ENCODE assay signal across 1 cellular context in genomic region chr2:74553892-74554820, GRCh38.
TF ChIP-seq lines count a peak whose summit lies in the region.

Gene DOK1, plus strand, starts transcription at chr2:74554720. Its CDS starts 35 bp downstream, at chr2:74554755.
Gene LOXL3, minus strand, starts transcription at chr2:74553942. Its CDS starts 1,308 bp downstream, at chr2:74552634.

TF ChIP-seq in HepG2, 621 proteins besides CTCF, POLR2A, EP300 and RAD21 (continued from another document and continues in another):
- TF ChIP-seq NPAS2 (CRISPR knock-in tag; IDR thresholded peaks at IDR 0.05; ENCODE audit: borderline replicate concordance): 0 out of 2 replicates have a peak, but pooled peaks have one; percentile 34
- TF ChIP-seq ATF3 (CRISPR knock-in tag; IDR thresholded peaks at IDR 0.05): peak; percentile 64
- TF ChIP-seq ELF3 (CRISPR knock-in tag; IDR thresholded peaks at IDR 0.05): no peak
- TF ChIP-seq LCORL (IDR thresholded peaks at IDR 0.05): no peak
- TF ChIP-seq LCORL (CRISPR knock-in tag; IDR thresholded peaks at IDR 0.05): 0 out of 2 replicates have a peak, but pooled peaks have one; percentile 43
- TF ChIP-seq ZNF234 (CRISPR knock-in tag; conservative IDR thresholded peaks at IDR 0.05): no peak
- TF ChIP-seq ZNF878 (CRISPR knock-in tag; IDR thresholded peaks at IDR 0.05): no peak
- no peak for TF ChIP-seq GLI4 (CRISPR knock-in tag; IDR thresholded peaks at IDR 0.05; ENCODE audit: borderline replicate concordance)
- TF ChIP-seq ZNF605 (CRISPR knock-in tag; IDR thresholded peaks at IDR 0.05): 0 out of 2 replicates have a peak, but pooled peaks have one; percentile 47
- no peak for TF ChIP-seq DDIT3 (CRISPR knock-in tag; IDR thresholded peaks at IDR 0.05)
- TF ChIP-seq PHF20 (CRISPR knock-in tag; IDR thresholded peaks at IDR 0.05): no peak
- TF ChIP-seq NFIC (IDR thresholded peaks at IDR 0.05; ENCODE audit: low read length): no peak
- TF ChIP-seq ZBED4 (CRISPR knock-in tag; IDR thresholded peaks at IDR 0.05; ENCODE audit: borderline replicate concordance): no peak
- TF ChIP-seq TSC22D2 (CRISPR knock-in tag; IDR thresholded peaks at IDR 0.05; ENCODE audit: borderline replicate concordance): no peak
- TF ChIP-seq KDM2A (CRISPR knock-in tag; IDR thresholded peaks at IDR 0.05; ENCODE audit: borderline replicate concordance, low read depth): 0 out of 2 replicates have a peak, but pooled peaks have one; percentile 34
- peak; percentile 33; the same call in 1 of the 2 replicates for TF ChIP-seq JUN (CRISPR knock-in tag; IDR thresholded peaks at IDR 0.05)
- no peak for TF ChIP-seq ZNF780A (CRISPR knock-in tag; IDR thresholded peaks at IDR 0.05)
- no peak for TF ChIP-seq KMT2A (CRISPR knock-in tag; IDR thresholded peaks at IDR 0.05)
- TF ChIP-seq GATAD1 (CRISPR knock-in tag; IDR thresholded peaks at IDR 0.05): no peak
- no peak for TF ChIP-seq ZMAT5 (CRISPR knock-in tag; IDR thresholded peaks at IDR 0.05; ENCODE audit: borderline replicate concordance, low read depth)
- TF ChIP-seq HMGXB3 (CRISPR knock-in tag; IDR thresholded peaks at IDR 0.05; ENCODE audit: borderline replicate concordance): no peak
- 0 out of 2 replicates have a peak, but pooled peaks have one; percentile 19 for TF ChIP-seq SALL1 (CRISPR knock-in tag; IDR thresholded peaks at IDR 0.05)
- TF ChIP-seq ZNF567 (CRISPR knock-in tag; IDR thresholded peaks at IDR 0.05; ENCODE audit: borderline replicate concordance): no peak
- TF ChIP-seq SSRP1 (CRISPR knock-in tag; IDR thresholded peaks at IDR 0.05): 0 out of 2 replicates have a peak, but pooled peaks have one; percentile 73
- peak; percentile 28; the same call in 1 of the 2 replicates for TF ChIP-seq CCDC6 (CRISPR knock-in tag; IDR thresholded peaks at IDR 0.05)
- TF ChIP-seq ZNF781 (CRISPR knock-in tag; IDR thresholded peaks at IDR 0.05; ENCODE audit: borderline replicate concordance, not compliant biosample characterization): no peak
- TF ChIP-seq DMAP1 (CRISPR knock-in tag; IDR thresholded peaks at IDR 0.05): peak; percentile 26; the same call in 1 of the 2 replicates
- TF ChIP-seq DZIP1 (CRISPR knock-in tag; IDR thresholded peaks at IDR 0.05): no peak
- peak; percentile 67 for TF ChIP-seq ZNF263 (CRISPR knock-in tag; IDR thresholded peaks at IDR 0.05)
- TF ChIP-seq PBX3 (CRISPR knock-in tag; IDR thresholded peaks at IDR 0.05; ENCODE audit: borderline replicate concordance): no peak
- TF ChIP-seq ZNF142 (CRISPR knock-in tag; IDR thresholded peaks at IDR 0.05): no peak
- no peak for TF ChIP-seq REXO4 (CRISPR knock-in tag; IDR thresholded peaks at IDR 0.05; ENCODE audit: borderline replicate concordance)
- no peak for TF ChIP-seq STAG1 (CRISPR knock-in tag; IDR thresholded peaks at IDR 0.05)
- TF ChIP-seq CHCHD3 (CRISPR knock-in tag; IDR thresholded peaks at IDR 0.05): no peak
- no peak for TF ChIP-seq EEA1 (CRISPR knock-in tag; IDR thresholded peaks at IDR 0.05; ENCODE audit: borderline replicate concordance)
- TF ChIP-seq LRRFIP1 (CRISPR knock-in tag; conservative IDR thresholded peaks at IDR 0.05): no peak
- TF ChIP-seq ZNF317 (CRISPR knock-in tag; IDR thresholded peaks at IDR 0.05): no peak
- no peak for TF ChIP-seq ZSCAN22 (CRISPR knock-in tag; IDR thresholded peaks at IDR 0.05)
- peak; percentile 99 for TF ChIP-seq HOXA3 (CRISPR knock-in tag; IDR thresholded peaks at IDR 0.05)
- no peak for TF ChIP-seq CHD4 (IDR thresholded peaks at IDR 0.05; ENCODE audit: borderline replicate concordance, low read length)
